ENCODE assay signal across 26 cellular contexts in genomic region chrX:17065100-17065499, GRCh38.
"Had no signal": no experiment of that assay in that cellular context is flagged by ENCODE, and none has a peak within 500 bp of the region (broad histone marks: within the 10 kb centered on the region; RNA-seq: fewer than 3 reads in every experiment).

No MANE protein-coding gene starts in this region.

- H3K4me1 ChIP-seq: body of pancreas, gastroesophageal sphincter, heart left ventricle, left lung, prostate gland, spleen, upper lobe of left lung had no signal

- DNase-seq: activated CD4-positive, alpha-beta T cell treated with anti-CD3 and anti-CD28 coated beads, Interleukin-2, amount 10 ng/mL, durations not matched to agents 7 days and 5 days; activated CD4-positive, CD25-positive, alpha-beta regulatory T cell treated with anti-CD3 and anti-CD28 coated beads, Interleukin-2, amount 50 U/mL, for 72 hours; activated CD8-positive, alpha-beta memory T cell treated with anti-CD3 and anti-CD28 coated beads, Interleukin-2, amount 10 ng/mL, durations not matched to agents 7 days and 5 days; activated CD8-positive, alpha-beta T cell treated with anti-CD3 and anti-CD28 coated beads for 36 hours; activated effector memory CD4-positive, alpha-beta T cell treated with anti-CD3 and anti-CD28 coated beads, Interleukin-2, amount 50 U/mL, for 16 hours; activated naive CD4-positive, alpha-beta T cell treated with anti-CD3 and anti-CD28 coated beads, Interleukin-2, amount 10 ng/mL, durations not matched to agents 7 days and 5 days; activated T-cell treated with anti-CD3 and anti-CD28 coated beads for 4 hours; body of pancreas; effector CD4-positive, alpha-beta T cell; heart left ventricle; islet precursor cell; left lung; naive thymus-derived CD4-positive, alpha-beta T cell; spleen; stimulated activated CD4-positive, alpha-beta T cell treated with anti-CD3 and anti-CD28 coated beads, Interleukin-4, amount 100 ng/mL, for 24 hours; stimulated activated naive CD4-positive, alpha-beta T cell treated with Interleukin-2 at 50 U/mL for 16 hours; T-cell; upper lobe of left lung; WERI-Rb-1 had no signal

- H3K36me3 ChIP-seq: cardiac muscle cell, gastroesophageal sphincter, heart left ventricle, prostate gland, thoracic aorta, upper lobe of left lung, WERI-Rb-1 had no signal

- H3K4me1 Mint-ChIP-seq: activated CD4-positive, alpha-beta T cell treated with anti-CD3 and anti-CD28 coated beads, Interleukin-2, amount 10 ng/mL, durations not matched to agents 7 days and 5 days; activated CD8-positive, alpha-beta memory T cell treated with anti-CD3 and anti-CD28 coated beads, Interleukin-2, amount 10 ng/mL, durations not matched to agents 7 days and 5 days; activated naive CD4-positive, alpha-beta T cell treated with anti-CD3 and anti-CD28 coated beads, Interleukin-2, amount 10 ng/mL, durations not matched to agents 7 days and 5 days; naive thymus-derived CD4-positive, alpha-beta T cell; T-cell had no signal

- H3K4me3 ChIP-seq: body of pancreas, cardiac muscle cell, gastroesophageal sphincter, heart left ventricle, left lung, lung, prostate gland, spleen, thoracic aorta, upper lobe of left lung had no signal

- H3K27me3 ChIP-seq: body of pancreas, cardiac muscle cell, gastroesophageal sphincter, left lung, upper lobe of left lung had no signal

- H3K27ac ChIP-seq: body of pancreas, cardiac muscle cell, gastroesophageal sphincter, heart left ventricle, left lung, prostate gland, spleen, thoracic aorta, upper lobe of left lung, WERI-Rb-1 had no signal

- H3K27me3 Mint-ChIP-seq: activated CD4-positive, alpha-beta T cell treated with anti-CD3 and anti-CD28 coated beads, Interleukin-2, amount 10 ng/mL, durations not matched to agents 7 days and 5 days; activated CD8-positive, alpha-beta memory T cell treated with anti-CD3 and anti-CD28 coated beads, Interleukin-2, amount 10 ng/mL, durations not matched to agents 7 days and 5 days; activated CD8-positive, alpha-beta T cell treated with anti-CD3 and anti-CD28 coated beads for 36 hours; activated naive CD4-positive, alpha-beta T cell treated with anti-CD3 and anti-CD28 coated beads, Interleukin-2, amount 10 ng/mL, durations not matched to agents 7 days and 5 days; dendritic cell treated with granulocyte-macrophage colony-stimulating factor and Interleukin-4, amounts not matched to agents 40 ng/mL and 50 ng/mL, for 4 days; naive thymus-derived CD4-positive, alpha-beta T cell had no signal

- H3K36me3 Mint-ChIP-seq: activated CD8-positive, alpha-beta memory T cell treated with anti-CD3 and anti-CD28 coated beads, Interleukin-2, amount 10 ng/mL, durations not matched to agents 7 days and 5 days; activated naive CD4-positive, alpha-beta T cell treated with anti-CD3 and anti-CD28 coated beads, Interleukin-2, amount 10 ng/mL, durations not matched to agents 7 days and 5 days; naive thymus-derived CD4-positive, alpha-beta T cell; T-cell had no signal

- H3K4me3 Mint-ChIP-seq: activated CD4-positive, alpha-beta T cell treated with anti-CD3 and anti-CD28 coated beads, Interleukin-2, amount 10 ng/mL, durations not matched to agents 7 days and 5 days; activated CD8-positive, alpha-beta memory T cell treated with anti-CD3 and anti-CD28 coated beads, Interleukin-2, amount 10 ng/mL, durations not matched to agents 7 days and 5 days; activated CD8-positive, alpha-beta T cell treated with anti-CD3 and anti-CD28 coated beads for 36 hours; activated naive CD4-positive, alpha-beta T cell treated with anti-CD3 and anti-CD28 coated beads, Interleukin-2, amount 10 ng/mL, durations not matched to agents 7 days and 5 days; dendritic cell treated with granulocyte-macrophage colony-stimulating factor and Interleukin-4, amounts not matched to agents 40 ng/mL and 50 ng/mL, for 4 days; naive thymus-derived CD4-positive, alpha-beta T cell; T-cell; T-helper 2 cell treated with Interferon-gamma antibody and Interleukin-4, amounts not matched to agents 5 μg/mL and 100 μg/mL, for 36 hours had no signal

- ATAC-seq: activated CD8-positive, alpha-beta memory T cell treated with anti-CD3 and anti-CD28 coated beads, Interleukin-2, amount 10 ng/mL, durations not matched to agents 7 days and 5 days; activated CD8-positive, alpha-beta T cell treated with anti-CD3 and anti-CD28 coated beads for 36 hours; body of pancreas; gastroesophageal sphincter; heart left ventricle; left lung; naive thymus-derived CD4-positive, alpha-beta T cell; T-cell had no signal

- H3K9me3 Mint-ChIP-seq: activated CD4-positive, alpha-beta T cell treated with anti-CD3 and anti-CD28 coated beads, Interleukin-2, amount 10 ng/mL, durations not matched to agents 7 days and 5 days; activated CD8-positive, alpha-beta T cell treated with anti-CD3 and anti-CD28 coated beads for 36 hours; activated naive CD4-positive, alpha-beta T cell treated with anti-CD3 and anti-CD28 coated beads, Interleukin-2, amount 10 ng/mL, durations not matched to agents 7 days and 5 days; dendritic cell treated with granulocyte-macrophage colony-stimulating factor and Interleukin-4, amounts not matched to agents 40 ng/mL and 50 ng/mL, for 4 days; naive thymus-derived CD4-positive, alpha-beta T cell; T-cell; T-helper 2 cell treated with Interferon-gamma antibody and Interleukin-4, amounts not matched to agents 5 μg/mL and 100 μg/mL, for 36 hours had no signal

- H3K9me3 ChIP-seq: body of pancreas, gastroesophageal sphincter, heart left ventricle, left lung, prostate gland, spleen, thoracic aorta, upper lobe of left lung had no signal

- H3K27ac Mint-ChIP-seq: activated CD4-positive, alpha-beta T cell treated with anti-CD3 and anti-CD28 coated beads, Interleukin-2, amount 10 ng/mL, durations not matched to agents 7 days and 5 days; activated CD8-positive, alpha-beta memory T cell treated with anti-CD3 and anti-CD28 coated beads, Interleukin-2, amount 10 ng/mL, durations not matched to agents 7 days and 5 days; activated CD8-positive, alpha-beta T cell treated with anti-CD3 and anti-CD28 coated beads for 36 hours; activated naive CD4-positive, alpha-beta T cell treated with anti-CD3 and anti-CD28 coated beads, Interleukin-2, amount 10 ng/mL, durations not matched to agents 7 days and 5 days; dendritic cell treated with granulocyte-macrophage colony-stimulating factor and Interleukin-4, amounts not matched to agents 40 ng/mL and 50 ng/mL, for 4 days; naive thymus-derived CD4-positive, alpha-beta T cell; T-cell; T-helper 2 cell treated with Interferon-gamma antibody and Interleukin-4, amounts not matched to agents 5 μg/mL and 100 μg/mL, for 36 hours had no signal
